ENCODE assay signal across 9 cellular contexts in the genomic region with DNA sequence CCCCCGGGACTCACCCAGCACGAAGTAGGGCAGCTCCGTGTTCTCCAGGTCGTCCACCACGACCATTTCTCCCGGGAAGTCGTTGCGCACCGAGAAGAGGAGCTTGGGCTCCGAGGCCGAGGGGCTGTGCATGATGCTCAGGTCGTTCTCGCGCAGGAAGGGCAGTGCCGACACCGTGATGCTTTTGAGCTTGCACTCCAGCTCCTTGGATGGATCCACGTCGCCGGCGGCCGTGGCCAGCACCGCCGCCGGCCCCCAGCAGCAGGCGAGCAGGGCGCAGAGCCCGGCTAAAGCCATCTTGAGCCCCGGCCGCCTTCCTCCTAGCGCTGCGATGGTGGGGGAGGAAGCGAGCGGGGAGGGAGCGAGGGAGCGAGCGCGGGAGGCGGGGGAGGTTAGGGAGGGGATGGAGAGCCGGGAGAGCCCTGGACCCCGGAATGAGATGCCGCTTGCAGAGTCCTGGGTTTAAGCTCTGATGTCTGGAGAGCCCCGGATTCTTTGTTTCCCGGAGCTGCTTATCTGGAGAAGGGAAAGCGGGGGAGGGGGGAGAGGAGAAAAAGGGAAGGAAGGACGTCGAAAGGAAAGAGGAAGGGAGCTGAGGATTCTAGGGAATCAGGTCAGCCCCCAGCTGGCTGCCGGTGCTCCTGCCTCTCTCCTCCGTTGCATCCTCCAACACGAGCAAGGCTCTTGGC. TPM values are rescaled to one million over a fixed set of nuclear protein-coding genes. Genes with fewer than 3 reads are reported as not detected.
DNase-seq lines count a peak whose midpoint lies in the region; ATAC-seq, FAIRE-seq and TF ChIP-seq lines count a peak whose summit lies in the region.
"Had no signal": no experiment of that assay in that cellular context is flagged by ENCODE, and none has a peak within 500 bp of the region (broad histone marks: within the 10 kb centered on the region; RNA-seq: fewer than 3 reads in every experiment).

A gene (minus strand): TSS at position 333 of the 689 bp plus-strand sequence. CDS start 36 bp downstream, at position 297.

- WGBS in endodermal cell (ENCODE audit: insufficient coverage in 1 of 2, insufficient read length in 1 of 2), 2 experiments = 0% methylated on average over 15 to 49 of the region's 49 CpGs

- H3K4me1 Mint-ChIP-seq in endodermal cell = no peaks in the 10 kb centered on the region

- no peaks in the 10 kb centered on the region for H3K9me3 Mint-ChIP-seq in endodermal cell

- no peaks in the 10 kb centered on the region for H3K36me3 Mint-ChIP-seq in endodermal cell (ENCODE audit: low read depth)

- H3K9ac ChIP-seq in endodermal cell (ENCODE audit: extremely low read depth, low read length, poor library complexity, severe bottlenecking) = no peak within 1 kb of the TSS

- no peak for TF ChIP-seq CTCF in endodermal cell (conservative IDR thresholded peaks at IDR 0.05)

- no peaks in the 10 kb centered on the region for H3K36me3 ChIP-seq in endodermal cell (ENCODE audit: control insufficient read depth, insufficient read depth, low read length)

- H3K27ac ChIP-seq in endodermal cell (ENCODE audit: low read depth, low read length) = no peak within 1 kb of the TSS
- H3K27ac ChIP-seq: C4-2B had no signal

- no peaks in the 10 kb centered on the region for H3K9me3 ChIP-seq in endodermal cell (ENCODE audit: control insufficient read depth, low read length)

- DNase-seq in NCI-H82 (lab: John Stamatoyannopoulos, UW) (peak; percentile 70), NCI-H82 treated with DMSO at 0.1 percent for 48 hours (lab: John Stamatoyannopoulos, UW; ENCODE audit: unreplicated experiment) (no peak), endodermal cell (peak; percentile 79), midbrain (lab: John Stamatoyannopoulos, UW) (peak; percentile 31), urothelium cell line (ENCODE audit: low spot score) (peak; percentile 64), dedifferentiated amniotic fluid mesenchymal stem cell (ENCODE audit: extremely low spot score) (no peak)
- no peak for DNase-seq in stimulated activated CD4-positive, alpha-beta T cell treated with anti-CD3 and anti-CD28 coated beads, Interleukin-4, amount 100 ng/mL, for 1 hour

- H3K27me3 ChIP-seq in endodermal cell (ENCODE audit: control insufficient read depth, insufficient read depth, low read length, poor library complexity, severe bottlenecking) = peaks cover 98% of the 10 kb centered on the region

- no peaks in the 10 kb centered on the region for H3K4me1 ChIP-seq in endodermal cell (ENCODE audit: control insufficient read depth, insufficient read depth, low read length)

- peak within 1 kb of the TSS; percentile 81 for H3K4me3 ChIP-seq in endodermal cell (ENCODE audit: low read length)

- H3K27ac Mint-ChIP-seq in endodermal cell = no peak within 1 kb of the TSS

- H3K27me3 Mint-ChIP-seq in endodermal cell (ENCODE audit: insufficient read depth) = peaks cover 8% of the 10 kb centered on the region

- no peak for ATAC-seq in GM21515 (IDR thresholded peaks at IDR 0.05; ENCODE audit: unreplicated experiment)

- no peak for FAIRE-seq in urothelium cell line (lab: Jason Lieb, UNC)

- H3K4me3 Mint-ChIP-seq in endodermal cell = peak within 1 kb of the TSS; percentile 56

RNA-seq across cellular contexts. Expression of the gene that starts here (rescaled TPM):
- total RNA-seq in endodermal cell = under 1 TPM; 0.31 to 0.70 TPM
- polyA plus RNA-seq in endodermal cell (2013, experiment 1 of 2) = 4.7 TPM
- 4.1 TPM for polyA plus RNA-seq in endodermal cell (2013, experiment 2 of 2)

Comparison
In these comparisons a context has a peak if more than half of its experiments do, and no peak if none do; other contexts are left out.
1. DNase-seq: peak in NCI-H82 (single experiment), endodermal cell (single experiment), midbrain (single experiment) and urothelium cell line (single experiment); none in NCI-H82 treated with DMSO at 0.1 percent for 48 hours (single experiment), dedifferentiated amniotic fluid mesenchymal stem cell (single experiment) and stimulated activated CD4-positive, alpha-beta T cell treated with anti-CD3 and anti-CD28 coated beads, Interleukin-4, amount 100 ng/mL, for 1 hour (single experiment).